Comparison of ENCODE assay signal across 23 cellular contexts in the genomic region with DNA sequence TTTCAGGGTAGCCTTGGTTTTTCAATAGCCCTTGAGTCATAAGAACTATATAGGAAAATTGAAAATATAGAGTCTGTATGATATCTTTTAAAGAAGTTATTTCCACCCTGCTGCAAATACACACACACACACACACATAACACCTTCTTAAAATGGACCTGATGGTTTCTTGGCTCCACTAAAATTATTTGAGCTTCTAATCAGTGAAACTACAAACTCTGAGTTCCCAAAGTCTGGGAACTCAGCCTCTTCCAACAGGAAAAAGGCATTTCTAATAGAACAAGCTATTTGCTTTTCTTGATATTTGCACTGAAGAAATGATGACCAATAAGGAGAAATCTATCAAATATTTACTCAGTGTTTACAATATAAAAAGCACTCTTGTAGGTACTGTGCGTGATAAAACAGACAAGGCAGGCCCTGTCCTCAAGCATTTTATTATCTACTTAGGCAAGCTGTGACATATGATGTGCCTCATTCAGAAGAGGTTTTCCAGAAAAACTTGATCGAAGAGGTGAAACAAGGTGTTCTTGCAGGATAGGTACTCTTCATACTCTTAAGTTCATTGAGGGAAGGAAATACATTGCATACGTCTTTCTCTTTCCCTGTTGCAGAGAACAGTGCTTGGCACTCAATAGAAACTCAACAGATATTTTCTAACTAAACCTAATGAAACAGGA.
"Had no signal": no experiment of that assay in that cellular context is flagged by ENCODE, and none has a peak within 500 bp of the region (broad histone marks: within the 10 kb centered on the region; RNA-seq: fewer than 3 reads in every experiment).

No MANE protein-coding gene starts in this region.

- FAIRE-seq: K562, TTC549 had no signal

- H3K4me3 Mint-ChIP-seq: activated CD4-positive, alpha-beta memory T cell treated with anti-CD3 and anti-CD28 coated beads, Interleukin-2, amount 10 ng/mL, durations not matched to agents 7 days and 5 days; activated CD4-positive, alpha-beta T cell treated with anti-CD3 and anti-CD28 coated beads, Interleukin-2, amount 10 ng/mL, durations not matched to agents 7 days and 5 days; activated naive CD4-positive, alpha-beta T cell treated with anti-CD3 and anti-CD28 coated beads, Interleukin-2, amount 10 ng/mL, durations not matched to agents 7 days and 5 days; activated naive CD8-positive, alpha-beta T cell treated with anti-CD3 and anti-CD28 coated beads for 36 hours; activated T-cell treated with anti-CD3 and anti-CD28 coated beads, Interleukin-2, amount 50 U/mL, for 72 hours; T-cell had no signal

- H3K27ac Mint-ChIP-seq: activated CD4-positive, alpha-beta memory T cell treated with anti-CD3 and anti-CD28 coated beads, Interleukin-2, amount 10 ng/mL, durations not matched to agents 7 days and 5 days; activated CD4-positive, alpha-beta T cell treated with anti-CD3 and anti-CD28 coated beads, Interleukin-2, amount 10 ng/mL, durations not matched to agents 7 days and 5 days; activated naive CD4-positive, alpha-beta T cell treated with anti-CD3 and anti-CD28 coated beads, Interleukin-2, amount 10 ng/mL, durations not matched to agents 7 days and 5 days; activated naive CD8-positive, alpha-beta T cell treated with anti-CD3 and anti-CD28 coated beads for 36 hours; activated T-cell treated with anti-CD3 and anti-CD28 coated beads, Interleukin-2, amount 50 U/mL, for 72 hours; activated T-helper 2 cell treated with anti-CD3 and anti-CD28 coated beads, Interferon-gamma antibody, Interleukin-2, Interleukin-4, amounts not matched to agents 10 μg/mL and 5 μg/mL and 100 μg/mL, durations not matched to agents 14 hours and 24 hours and 36 hours; T-cell had no signal

- DNase-seq: activated CD4-positive, alpha-beta memory T cell treated with anti-CD3 and anti-CD28 coated beads, Interleukin-2, amount 10 ng/mL, durations not matched to agents 7 days and 5 days; activated CD4-positive, alpha-beta T cell treated with anti-CD3 and anti-CD28 coated beads, Interleukin-2, amount 10 ng/mL, durations not matched to agents 7 days and 5 days; activated CD4-positive, CD25-positive, alpha-beta regulatory T cell; activated CD8-positive, alpha-beta memory T cell treated with anti-CD3 and anti-CD28 coated beads, Interleukin-2, amount 50 U/mL, for 4 hours; activated gamma-delta T cell treated with Interleukin-2 at 50 U/mL for 16 hours; activated naive CD4-positive, alpha-beta T cell treated with anti-CD3 and anti-CD28 coated beads, Interleukin-2, amount 10 ng/mL, durations not matched to agents 7 days and 5 days; activated naive CD8-positive, alpha-beta T cell treated with anti-CD3 and anti-CD28 coated beads for 36 hours; activated T-cell treated with anti-CD3 and anti-CD28 coated beads, Interleukin-2, amount 50 U/mL, for 72 hours; caudate nucleus; Karpas-422; NCI-H1105 treated with DMSO at 0.1 percent for 48 hours; NCI-H146; NCI-H187 treated with DMSO at 0.1 percent for 48 hours; NCI-H2081 treated with DMSO at 0.1 percent for 48 hours; NCI-H446; NCI-H526; T-cell; T-helper 2 cell; T1000 had no signal

- H3K27ac ChIP-seq: SK-N-MC had no signal

- H3K27me3 Mint-ChIP-seq: activated CD4-positive, alpha-beta memory T cell treated with anti-CD3 and anti-CD28 coated beads, Interleukin-2, amount 10 ng/mL, durations not matched to agents 7 days and 5 days; activated CD4-positive, alpha-beta T cell treated with anti-CD3 and anti-CD28 coated beads, Interleukin-2, amount 10 ng/mL, durations not matched to agents 7 days and 5 days; activated naive CD4-positive, alpha-beta T cell treated with anti-CD3 and anti-CD28 coated beads, Interleukin-2, amount 10 ng/mL, durations not matched to agents 7 days and 5 days; activated naive CD8-positive, alpha-beta T cell treated with anti-CD3 and anti-CD28 coated beads for 36 hours; T-cell had no signal

- H3K4me1 Mint-ChIP-seq: activated CD4-positive, alpha-beta memory T cell treated with anti-CD3 and anti-CD28 coated beads, Interleukin-2, amount 10 ng/mL, durations not matched to agents 7 days and 5 days; activated CD4-positive, alpha-beta T cell treated with anti-CD3 and anti-CD28 coated beads, Interleukin-2, amount 10 ng/mL, durations not matched to agents 7 days and 5 days; activated naive CD4-positive, alpha-beta T cell treated with anti-CD3 and anti-CD28 coated beads, Interleukin-2, amount 10 ng/mL, durations not matched to agents 7 days and 5 days; activated naive CD8-positive, alpha-beta T cell treated with anti-CD3 and anti-CD28 coated beads for 36 hours; T-cell had no signal

- H3K4me3 ChIP-seq: K562, SK-N-MC had no signal

- H3K36me3 Mint-ChIP-seq: activated naive CD4-positive, alpha-beta T cell treated with anti-CD3 and anti-CD28 coated beads, Interleukin-2, amount 10 ng/mL, durations not matched to agents 7 days and 5 days; activated naive CD8-positive, alpha-beta T cell treated with anti-CD3 and anti-CD28 coated beads for 36 hours; T-cell had no signal

- ATAC-seq: activated T-cell treated with anti-CD3 and anti-CD28 coated beads, Interleukin-2, amount 50 U/mL, for 72 hours; K562; T-cell had no signal
